Comparison of ENCODE assay signal across 8 cellular contexts in genomic region chrX:150363561-150364346, GRCh38. TPM values are rescaled to one million over a fixed set of nuclear protein-coding genes. Genes with fewer than 3 reads are reported as not detected.
A peak's percentile ranks its signal among the peaks of the same experiment; 100 is the strongest.
DNase-seq lines count a peak whose midpoint lies in the region; ATAC-seq lines count a peak whose summit lies in the region.

No MANE protein-coding gene starts in this region.

- no peaks in the 10 kb centered on the region for H3K36me3 ChIP-seq in iPS-18a (ENCODE audit: control insufficient read depth, low read depth, low read length)

- no peaks in the 10 kb centered on the region for H3K9me3 ChIP-seq in iPS-18a (ENCODE audit: control insufficient read depth, low read depth, low read length)

- H3K27ac ChIP-seq in iPS-18a (ENCODE audit: low read length): no peak overlapping the region

- peaks cover 82% of the 10 kb centered on the region for H3K27me3 ChIP-seq in iPS-18a (ENCODE audit: control insufficient read depth, insufficient read depth, low read length)

- intact Hi-C loops in sciatic nerve (cut with DNase I): loop anchor here (10.0 kb wide), 1 partner anchor 121 kb away; no protein-coding TSS in a partner anchor

- H3K9ac ChIP-seq in iPS-18a (ENCODE audit: low read length): no peak overlapping the region

- peak; percentile 54 for DNase-seq in EH (ENCODE audit: low read depth)
- peak; percentile 22 for DNase-seq in NCI-H1694 treated with DMSO at 0.1 percent for 48 hours (lab: John Stamatoyannopoulos, UW)
- DNase-seq in astrocyte of the hippocampus (ENCODE audit: low read depth, low spot score): peak; percentile 66
- DNase-seq in sciatic nerve (ENCODE audit: low spot score): no peak
- DNase-seq in NOMO-1 treated with DMSO at 0.1 percent for 48 hours (lab: John Stamatoyannopoulos, UW; ENCODE audit: unreplicated experiment): no peak

- ATAC-seq in sciatic nerve: peak; percentile 13
- no peak for ATAC-seq in GM21717 (IDR thresholded peaks at IDR 0.05; ENCODE audit: unreplicated experiment)
- ATAC-seq in HG03378 (IDR thresholded peaks at IDR 0.05; ENCODE audit: unreplicated experiment): no peak

- H3K4me3 ChIP-seq in iPS-18a (ENCODE audit: low read length): peak overlapping the region; percentile 51

- H3K4me1 ChIP-seq in iPS-18a (ENCODE audit: control insufficient read depth, low read depth, low read length): no peaks in the 10 kb centered on the region

RNA-seq across cellular contexts. Expression of gene MAMLD1, which starts 0.6 kb away (rescaled TPM):
- total RNA-seq in sciatic nerve: 15.3 TPM

Comparison
In these comparisons a context has a peak if more than half of its experiments do, and no peak if none do; other contexts are left out.
1. DNase-seq: peak in EH (single experiment), NCI-H1694 treated with DMSO at 0.1 percent for 48 hours (single experiment) and astrocyte of the hippocampus (single experiment); none in sciatic nerve (single experiment) and NOMO-1 treated with DMSO at 0.1 percent for 48 hours (single experiment).